ENCODE assay signal across 10 cellular contexts in genomic region chr10:125137601-125138438, GRCh38. TPM values are rescaled to one million over a fixed set of nuclear protein-coding genes. Genes with fewer than 3 reads are reported as not detected.
DNase-seq lines count a peak whose midpoint lies in the region; ATAC-seq and TF ChIP-seq lines count a peak whose summit lies in the region.
"Had no signal": no experiment of that assay in that cellular context is flagged by ENCODE, and none has a peak within 500 bp of the region (broad histone marks: within the 10 kb centered on the region; RNA-seq: fewer than 3 reads in every experiment).

No MANE protein-coding gene starts in this region.

- peak overlapping the region in 1 of 2 donors; percentile 7 for H3K9ac ChIP-seq in colonic mucosa (ENCODE audit: low read depth in 2 of 2, low read length in 2 of 2)
- H3K9ac ChIP-seq: KMS-11 had no signal

- H3K4me3 ChIP-seq in colonic mucosa = no peak overlapping the region

- peaks cover 3% of the 10 kb centered on the region for H3K4me1 ChIP-seq in colonic mucosa

- H3K9me3 Mint-ChIP-seq in natural killer cell treated with Interleukin-12 subunit alpha and Interleukin-12 subunit beta and Interleukin-15 and Interleukin-18, amount 100 ng/mL, for 72 hours = no peaks in the 10 kb centered on the region

- H3K27ac Mint-ChIP-seq in natural killer cell treated with Interleukin-12 subunit alpha and Interleukin-12 subunit beta and Interleukin-15 and Interleukin-18, amount 100 ng/mL, for 72 hours = peak overlapping the region; percentile 3 to 80

- peaks cover 44 to 76% of the 10 kb centered on the region in 2 donors for H3K4me1 Mint-ChIP-seq in natural killer cell treated with Interleukin-12 subunit alpha and Interleukin-12 subunit beta and Interleukin-15 and Interleukin-18, amount 100 ng/mL, for 72 hours (ENCODE audit: low read depth in 2 of 2)

- H3K4me3 Mint-ChIP-seq in natural killer cell treated with Interleukin-12 subunit alpha and Interleukin-12 subunit beta and Interleukin-15 and Interleukin-18, amount 100 ng/mL, for 72 hours = no peak overlapping the region

- DNase-seq in DMS53 (lab: John Stamatoyannopoulos, UW) = peak; percentile 98
- peak; percentile 70 for DNase-seq in NCI-H2029 treated with DMSO at 0.1 percent for 48 hours (lab: John Stamatoyannopoulos, UW)
- DNase-seq in colonic mucosa = peak; percentile 87
- DNase-seq in natural killer cell treated with Interleukin-12 subunit alpha and Interleukin-12 subunit beta and Interleukin-15 and Interleukin-18, amount 100 ng/mL, for 72 hours (ENCODE audit: low spot score) = no peak
- DNase-seq in midbrain (lab: John Stamatoyannopoulos, UW) = no peak
- DNase-seq in activated CD8-positive, alpha-beta memory T cell treated with anti-CD3 and anti-CD28 coated beads for 24 hours = no peak
- DNase-seq in AML-193 (lab: John Stamatoyannopoulos, UW) = no peak
- DNase-seq: hippocampal formation had no signal

- H3K36me3 Mint-ChIP-seq in natural killer cell treated with Interleukin-12 subunit alpha and Interleukin-12 subunit beta and Interleukin-15 and Interleukin-18, amount 100 ng/mL, for 72 hours = no peaks in the 10 kb centered on the region

- no peaks in the 10 kb centered on the region for H3K27me3 ChIP-seq in colonic mucosa

- ATAC-seq in natural killer cell treated with Interleukin-12 subunit alpha and Interleukin-12 subunit beta and Interleukin-15 and Interleukin-18, amount 100 ng/mL, for 72 hours = no peak
- ATAC-seq in HG02840 (IDR thresholded peaks at IDR 0.05; ENCODE audit: low FRiP score, unreplicated experiment) = no peak

- intact Hi-C loops in colonic mucosa (cut with DNase I) = no loop called here

- no peaks in the 10 kb centered on the region for H3K9me3 ChIP-seq in colonic mucosa

- no peaks in the 10 kb centered on the region for H3K36me3 ChIP-seq in colonic mucosa

- no peaks in the 10 kb centered on the region for H3K27me3 Mint-ChIP-seq in natural killer cell treated with Interleukin-12 subunit alpha and Interleukin-12 subunit beta and Interleukin-15 and Interleukin-18, amount 100 ng/mL, for 72 hours

- H3K27ac ChIP-seq in colonic mucosa = peak overlapping the region; percentile 4
- H3K27ac ChIP-seq: KMS-11 had no signal

- TF ChIP-seq CTCF in colonic mucosa (IDR thresholded peaks at IDR 0.05) = no peak

RNA-seq across cellular contexts. Expression of gene CTBP2, which starts 22.5 kb away (rescaled TPM):
- 100 to 1,000 TPM; 106 to 172 TPM for total RNA-seq in colonic mucosa
- 10 to 100 TPM; 61.3 to 76.4 TPM for total RNA-seq in natural killer cell treated with Interleukin-12 subunit alpha and Interleukin-12 subunit beta and Interleukin-15 and Interleukin-18, amount 100 ng/mL, for 72 hours

Comparison
In these comparisons a context has a peak if more than half of its experiments do, and no peak if none do; other contexts are left out.
1. DNase-seq: peak in DMS53 (single experiment), NCI-H2029 treated with DMSO at 0.1 percent for 48 hours (single experiment) and colonic mucosa (single experiment); none in natural killer cell treated with Interleukin-12 subunit alpha and Interleukin-12 subunit beta and Interleukin-15 and Interleukin-18, amount 100 ng/mL, for 72 hours (single experiment), midbrain (single experiment), activated CD8-positive, alpha-beta memory T cell treated with anti-CD3 and anti-CD28 coated beads for 24 hours (single experiment) and AML-193 (0 of 2).